In the genomic region with DNA sequence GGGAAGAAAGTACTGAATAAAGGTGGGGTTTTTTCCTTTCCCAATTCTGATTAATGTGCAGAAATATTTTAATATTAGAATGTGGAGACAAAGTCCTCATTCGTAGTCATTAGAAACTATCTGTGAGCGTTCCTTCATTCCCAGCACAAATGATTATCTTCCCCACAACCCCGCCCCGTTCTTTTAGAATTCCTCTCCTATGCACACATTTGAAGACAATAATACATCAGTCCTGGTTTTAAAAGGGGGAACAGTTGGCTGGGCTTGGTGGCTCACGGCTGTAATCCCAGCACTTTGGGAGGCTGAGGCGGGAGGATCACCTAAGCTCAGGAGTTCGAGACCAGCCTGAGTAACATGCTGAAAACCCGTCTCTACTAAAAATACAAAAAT, we compare ENCODE assay signal across 7 cellular contexts. TPM values are rescaled to one million over a fixed set of nuclear protein-coding genes. Genes with fewer than 3 reads are reported as not detected.
A peak's percentile ranks its signal among the peaks of the same experiment; 100 is the strongest.
DNase-seq lines count a peak whose midpoint lies in the region; ATAC-seq, FAIRE-seq and TF ChIP-seq lines count a peak whose summit lies in the region.

No MANE protein-coding gene starts in this region.

- peaks cover 29 to 41% (median 34%) of the 10 kb centered on the region in 3 donors for H3K4me1 Mint-ChIP-seq in T-cell
- peaks cover 9% of the 10 kb centered on the region for H3K4me1 Mint-ChIP-seq in glutamatergic neuron (ENCODE audit: low read depth, unreplicated experiment)
- peaks cover 22% of the 10 kb centered on the region for H3K4me1 Mint-ChIP-seq in stimulated activated effector memory CD8-positive, alpha-beta T cell treated with anti-CD3 and anti-CD28 coated beads, Interleukin-12 subunit alpha, Interleukin-12 subunit beta, amount 100 ng/mL, for 72 hours

- no peak for DNase-seq in HFF-Myc (ENCODE audit: extremely low read depth, low read depth)
- DNase-seq in T-cell: no peak
- no peak for DNase-seq in glutamatergic neuron
- DNase-seq in stimulated activated effector memory CD8-positive, alpha-beta T cell treated with anti-CD3 and anti-CD28 coated beads, Interleukin-12 subunit alpha, Interleukin-12 subunit beta, amount 100 ng/mL, for 72 hours (ENCODE audit: low spot score in 2 of 2): no peak
- no peak for DNase-seq in KBM-7
- DNase-seq in frontal cortex (ENCODE audit: low spot score in 2 of 2): no peak
- DNase-seq in SK-N-DZ (ENCODE audit: low spot score): no peak

- H3K4me3 ChIP-seq in HFF-Myc (replicated peaks; ENCODE audit: low read depth, low read length): peak overlapping the region; percentile 86

- no peak for FAIRE-seq in frontal cortex (lab: Jason Lieb, UNC)

- H3K9me3 Mint-ChIP-seq in T-cell: no peaks in the 10 kb centered on the region
- H3K9me3 Mint-ChIP-seq in glutamatergic neuron (ENCODE audit: unreplicated experiment): no peaks in the 10 kb centered on the region
- H3K9me3 Mint-ChIP-seq in stimulated activated effector memory CD8-positive, alpha-beta T cell treated with anti-CD3 and anti-CD28 coated beads, Interleukin-12 subunit alpha, Interleukin-12 subunit beta, amount 100 ng/mL, for 72 hours: no peaks in the 10 kb centered on the region

- peaks cover 15% of the 10 kb centered on the region for H3K36me3 Mint-ChIP-seq in T-cell
- H3K36me3 Mint-ChIP-seq in glutamatergic neuron (ENCODE audit: unreplicated experiment): no peaks in the 10 kb centered on the region
- H3K36me3 Mint-ChIP-seq in stimulated activated effector memory CD8-positive, alpha-beta T cell treated with anti-CD3 and anti-CD28 coated beads, Interleukin-12 subunit alpha, Interleukin-12 subunit beta, amount 100 ng/mL, for 72 hours: peaks cover 43% of the 10 kb centered on the region

- H3K4me3 Mint-ChIP-seq in T-cell (peak overlapping the region; percentile 94 to 99 (median 95)), glutamatergic neuron (ENCODE audit: unreplicated experiment) (peak overlapping the region; percentile 92)
- peak overlapping the region; percentile 97 for H3K4me3 Mint-ChIP-seq in stimulated activated effector memory CD8-positive, alpha-beta T cell treated with anti-CD3 and anti-CD28 coated beads, Interleukin-12 subunit alpha, Interleukin-12 subunit beta, amount 100 ng/mL, for 72 hours

- POLR2A ChIA-PET in T-cell (lab: Charles Lee): no interaction called here

- in situ Hi-C loops in KBM-7 (cut with MboI; ENCODE audit: low pct_unique_long_range_greater_than_20kb, low sequenced_read_pairs): no loop called here

- TF ChIP-seq CTCF in HFF-Myc (IDR thresholded peaks at IDR 0.05; ENCODE audit: low read depth, low read length, missing control alignments) (no peak), glutamatergic neuron (IDR thresholded peaks at IDR 0.05; ENCODE audit: partially characterized antibody, unreplicated experiment) (no peak)

- H3K27me3 Mint-ChIP-seq in T-cell: no peaks in the 10 kb centered on the region
- H3K27me3 Mint-ChIP-seq in glutamatergic neuron (ENCODE audit: unreplicated experiment): peaks cover 3% of the 10 kb centered on the region

- peak overlapping the region; percentile 93 to 99 for H3K27ac Mint-ChIP-seq in T-cell
- peak overlapping the region; percentile 68 for H3K27ac Mint-ChIP-seq in glutamatergic neuron (ENCODE audit: unreplicated experiment)
- H3K27ac Mint-ChIP-seq in stimulated activated effector memory CD8-positive, alpha-beta T cell treated with anti-CD3 and anti-CD28 coated beads, Interleukin-12 subunit alpha, Interleukin-12 subunit beta, amount 100 ng/mL, for 72 hours: peak overlapping the region; percentile 98

- CTCF ChIA-PET in T-cell (lab: Charles Lee): interaction anchor here (1.1 to 1.5 kb wide), 3 partner anchors 70 to 96 kb away, joined by 4 to 5 read pairs (median 4); a partner anchor contains a TSS

- ATAC-seq in T-cell (replicated peaks in 1 of 4): no peak
- no peak for ATAC-seq in stimulated activated effector memory CD8-positive, alpha-beta T cell treated with anti-CD3 and anti-CD28 coated beads, Interleukin-12 subunit alpha, Interleukin-12 subunit beta, amount 100 ng/mL, for 72 hours

RNA-seq across cellular contexts. Expression of a gene that starts 0.9 kb away (rescaled TPM):
- total RNA-seq in T-cell (10 to 100 TPM; 30.8 to 38.5 (median 34.7) TPM), glutamatergic neuron (ENCODE audit: unreplicated experiment) (19.8 TPM), frontal cortex (63.6 TPM)
- polyA plus RNA-seq in SK-N-DZ (2014; cell fraction: cytosol; rRNA removed): 37.8 and 43.3 TPM in 2 replicates
- 24.5 and 24.6 TPM in 2 replicates for polyA plus RNA-seq in SK-N-DZ (2014; cell fraction: nucleus; rRNA removed)
